In the genomic region with DNA sequence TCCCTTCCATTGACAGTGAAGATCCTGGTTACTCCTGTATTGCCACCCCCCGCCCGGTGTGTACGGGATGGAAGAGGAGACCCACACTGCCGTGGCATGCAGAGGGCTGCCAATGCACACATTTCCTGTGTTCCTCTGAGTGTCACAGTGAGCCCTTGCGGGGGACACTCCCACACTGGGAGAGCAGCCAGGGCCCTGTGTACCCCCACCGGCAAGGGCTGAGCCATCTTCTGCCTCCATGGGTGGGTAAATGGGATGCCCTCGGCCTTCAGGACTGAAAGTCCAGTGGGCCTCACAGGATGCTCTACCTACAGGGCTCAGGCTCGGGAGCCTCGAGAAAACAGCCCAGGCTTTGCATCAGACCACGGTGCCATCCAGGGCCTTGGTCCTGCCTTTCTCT, we compare ENCODE assay signal across 16 cellular contexts. TPM values are rescaled to one million over a fixed set of nuclear protein-coding genes. Genes with fewer than 3 reads are reported as not detected.
A peak's percentile ranks its signal among the peaks of the same experiment; 100 is the strongest.
DNase-seq lines count a peak whose midpoint lies in the region; ATAC-seq and TF ChIP-seq lines count a peak whose summit lies in the region.
"Had no signal": no experiment of that assay in that cellular context is flagged by ENCODE, and none has a peak within 500 bp of the region (broad histone marks: within the 10 kb centered on the region; RNA-seq: fewer than 3 reads in every experiment).

No MANE protein-coding gene starts in this region.

- BruUV-seq in mammary epithelial cell (replicated peaks; lab: Mats Ljungman, UMichigan), result no TSS peak

- no peak for TF ChIP-seq POLR2A in sigmoid colon (IDR thresholded peaks at IDR 0.05)

- POLR2A ChIA-PET in RWPE1 (lab: Yijun Ruan, JAX; ENCODE audit: low non-redundant PET), result no interaction called here
- POLR2A ChIA-PET in activated CD4-positive, alpha-beta memory T cell treated with anti-CD3 and anti-CD28 coated beads for 36 hours (lab: Charles Lee), result no interaction called here

- H2BK12ac ChIP-seq in neuronal stem cell (ENCODE audit: low read length), result no peak overlapping the region

- CTCF ChIA-PET in RWPE1 (lab: Yijun Ruan, JAX) (no interaction called here), mammary epithelial cell (lab: Charles Lee; ENCODE audit: low non-redundant PET) (no interaction called here)
- CTCF ChIA-PET in activated CD4-positive, alpha-beta memory T cell treated with anti-CD3 and anti-CD28 coated beads for 36 hours (lab: Charles Lee), result no interaction called here

- no peak overlapping the region for H3K4me3 Mint-ChIP-seq in activated CD4-positive, alpha-beta memory T cell treated with anti-CD3 and anti-CD28 coated beads for 36 hours
- H3K4me3 Mint-ChIP-seq: CD4-positive, alpha-beta memory T cell; HFFc6 had no signal

- intact Hi-C loops in mammary epithelial cell (cut with micrococcal nuclease), result loop anchor here (2.0 to 10.0 kb wide), 2 partner anchors 81 to 127 kb away; no protein-coding TSS in a partner anchor
- intact Hi-C loops in sigmoid colon (cut with DNase I), result no loop called here
- intact Hi-C loops in activated CD4-positive, alpha-beta memory T cell treated with anti-CD3 and anti-CD28 coated beads for 36 hours (cut with micrococcal nuclease), result no loop called here

- peak overlapping the region; percentile 85 for H3K27ac ChIP-seq in RWPE1
- H3K27ac ChIP-seq in mammary epithelial cell (ENCODE audit: insufficient read depth, low read depth, low read length), result peak overlapping the region; percentile 79
- no peak overlapping the region for H3K27ac ChIP-seq in neuronal stem cell (replicated peaks; ENCODE audit: low read length)
- no peak overlapping the region for H3K27ac ChIP-seq in sigmoid colon

- no peak overlapping the region for H2AFZ ChIP-seq in mammary epithelial cell (ENCODE audit: low read depth, low read length)
- no peak overlapping the region for H2AFZ ChIP-seq in neuronal stem cell (ENCODE audit: low read length)

- no peaks in the 10 kb centered on the region for H3K27me3 Mint-ChIP-seq in activated CD4-positive, alpha-beta memory T cell treated with anti-CD3 and anti-CD28 coated beads for 36 hours

- peaks cover 43% of the 10 kb centered on the region for H3K79me2 ChIP-seq in mammary epithelial cell (ENCODE audit: insufficient read depth, low read length)

- peak overlapping the region; percentile 31 for H3K18ac ChIP-seq in neuronal stem cell (ENCODE audit: low read length)

- H3K36me3 Mint-ChIP-seq in activated CD4-positive, alpha-beta memory T cell treated with anti-CD3 and anti-CD28 coated beads for 36 hours, result no peaks in the 10 kb centered on the region
- H3K36me3 Mint-ChIP-seq: CD4-positive, alpha-beta memory T cell had no signal

- H3K36me3 ChIP-seq in mammary epithelial cell (ENCODE audit: insufficient read depth, low read length) (peaks cover 6% of the 10 kb centered on the region), neuronal stem cell (replicated peaks in 1 of 2; ENCODE audit: control insufficient read depth in 2 of 2, insufficient read depth in 2 of 2, low read length in 2 of 2) (peaks cover 0 to 77% of the 10 kb centered on the region in 2 donors), sigmoid colon (no peaks in the 10 kb centered on the region)
- H3K36me3 ChIP-seq: HAP-1 had no signal

- no peak overlapping the region for H3K4ac ChIP-seq in neuronal stem cell (ENCODE audit: low read length)

- no peak overlapping the region for H3K4me2 ChIP-seq in mammary epithelial cell (ENCODE audit: insufficient read depth, low read depth, low read length)
- H3K4me2 ChIP-seq in neuronal stem cell (ENCODE audit: insufficient read depth, low read length, poor library complexity, severe bottlenecking), result no peak overlapping the region

- no peak overlapping the region for H2AK5ac ChIP-seq in neuronal stem cell (ENCODE audit: low read depth, low read length)

- no peak overlapping the region for H3K14ac ChIP-seq in neuronal stem cell (ENCODE audit: low read length)

- no peak overlapping the region for H4K8ac ChIP-seq in neuronal stem cell (ENCODE audit: low read depth, low read length)

- H3K27me3 ChIP-seq in mammary epithelial cell (ENCODE audit: insufficient read depth, low read length) (no peaks in the 10 kb centered on the region), neuronal stem cell (ENCODE audit: control insufficient read depth in 3 of 3, insufficient read depth in 3 of 3, low read depth in 1 of 3, low read length in 3 of 3) (no peaks in the 10 kb centered on the region), sigmoid colon (peaks cover 0 to 4% (median 0%) of the 10 kb centered on the region in 3 donors)

- H2BK5ac ChIP-seq in neuronal stem cell (ENCODE audit: low read length), result no peak overlapping the region

- no peak overlapping the region for H3K9ac ChIP-seq in mammary epithelial cell (ENCODE audit: insufficient read depth, low read length)
- no peak overlapping the region for H3K9ac ChIP-seq in neuronal stem cell (ENCODE audit: low read depth, low read length, poor library complexity)

- H3K4me1 Mint-ChIP-seq in activated CD4-positive, alpha-beta memory T cell treated with anti-CD3 and anti-CD28 coated beads for 36 hours (ENCODE audit: low read depth), result no peaks in the 10 kb centered on the region
- H3K4me1 Mint-ChIP-seq: CD4-positive, alpha-beta memory T cell had no signal

- H2BK15ac ChIP-seq in neuronal stem cell (ENCODE audit: low read length), result no peak overlapping the region

- no peak for DNase-seq in RWPE1 (ENCODE audit: low spot score)
- no peak for DNase-seq in mammary epithelial cell
- no peak for DNase-seq in neuronal stem cell (ENCODE audit: low spot score)
- DNase-seq in sigmoid colon, result no peak
- no peak for DNase-seq in activated CD4-positive, alpha-beta memory T cell treated with anti-CD3 and anti-CD28 coated beads for 36 hours
- DNase-seq: C1 segment of cervical spinal cord; Calu3; CD4-positive, alpha-beta memory T cell; COR-L47; DMS53; DMS79 treated with DMSO at 0.1 percent for 48 hours; GOT3; HFFc6 had no signal

- H4K91ac ChIP-seq in neuronal stem cell (ENCODE audit: low read depth, low read length, poor library complexity), result no peak overlapping the region

- WGBS in mammary epithelial cell (ENCODE audit: low coverage, missing lambda C conversion rate), result 37% methylated on average over 8 of the region's 10 CpGs
- WGBS in neuronal stem cell (ENCODE audit: extremely low coverage in 2 of 2, insufficient read length in 2 of 2, insufficient replicate concordance in 1 of 2), 2 donors, result no CpG with 5 or more reads among the region's 10 CpGs
- WGBS in sigmoid colon, 2 donors, result 83 to 84% methylated on average over 10 of the region's 10 CpGs

- no peak for TF ChIP-seq CTCF in RWPE1 (conservative IDR thresholded peaks at IDR 0.05; ENCODE audit: low read depth)
- no peak for TF ChIP-seq CTCF in mammary epithelial cell (conservative IDR thresholded peaks at IDR 0.05 in 1 of 2, IDR thresholded peaks at IDR 0.05 in 1 of 2; ENCODE audit: extremely low read depth in 1 of 2, insufficient read depth in 1 of 2, low read depth in 1 of 2, low read length in 2 of 2)
- no peak for TF ChIP-seq CTCF in sigmoid colon (IDR thresholded peaks at IDR 0.05)

- in situ Hi-C loops in mammary epithelial cell (cut with MboI; ENCODE audit: low sequenced_read_pairs in 2 of 2), result loop anchor here (10.0 to 25.0 kb wide), 2 partner anchors 471 to 474 kb away; no protein-coding TSS in a partner anchor

- H3K27ac Mint-ChIP-seq in activated CD4-positive, alpha-beta memory T cell treated with anti-CD3 and anti-CD28 coated beads for 36 hours, result no peak overlapping the region
- H3K27ac Mint-ChIP-seq: CD4-positive, alpha-beta memory T cell; HFFc6 had no signal

- H4K20me1 ChIP-seq in mammary epithelial cell (ENCODE audit: insufficient read depth, low read length), result no peaks in the 10 kb centered on the region

- H3K4me3 ChIP-seq in mammary epithelial cell (replicated peaks in 1 of 3; ENCODE audit: insufficient read depth in 1 of 3, low read depth in 2 of 3, low read length in 3 of 3) (no peak overlapping the region), neuronal stem cell (ENCODE audit: low read length in 2 of 2) (no peak overlapping the region), sigmoid colon (no peak overlapping the region)
- H3K4me3 ChIP-seq: HAP-1 had no signal

- dilution Hi-C loops in mammary epithelial cell (cut with HindIII; ENCODE audit: low sequenced_read_pairs), result loop anchor here (25.0 kb wide), 1 partner anchor 749 kb away; no protein-coding TSS in a partner anchor

- peaks cover 63% of the 10 kb centered on the region for H3K4me1 ChIP-seq in mammary epithelial cell (ENCODE audit: insufficient read depth, low read length)
- peaks cover 0 to 2% of the 10 kb centered on the region in 2 donors for H3K4me1 ChIP-seq in neuronal stem cell (ENCODE audit: control insufficient read depth in 2 of 2, insufficient read depth in 1 of 2, low read depth in 1 of 2, low read length in 2 of 2)
- no peaks in the 10 kb centered on the region for H3K4me1 ChIP-seq in sigmoid colon
- H3K4me1 ChIP-seq: HAP-1 had no signal

- H3K79me1 ChIP-seq in neuronal stem cell (ENCODE audit: low read depth, low read length), result no peaks in the 10 kb centered on the region

- peaks cover 3% of the 10 kb centered on the region for H3K9me3 Mint-ChIP-seq in activated CD4-positive, alpha-beta memory T cell treated with anti-CD3 and anti-CD28 coated beads for 36 hours

- TF ChIP-seq EP300 in sigmoid colon (IDR thresholded peaks at IDR 0.05), result no peak

- no peaks in the 10 kb centered on the region for H3K9me3 ChIP-seq in mammary epithelial cell (replicated peaks; ENCODE audit: insufficient read depth, low read length)
- no peaks in the 10 kb centered on the region for H3K9me3 ChIP-seq in neuronal stem cell (replicated peaks in 1 of 2; ENCODE audit: control insufficient read depth in 2 of 2, insufficient read depth in 1 of 2, low read depth in 1 of 2, low read length in 2 of 2)
- no peaks in the 10 kb centered on the region for H3K9me3 ChIP-seq in sigmoid colon
- H3K9me3 ChIP-seq: HAP-1 had no signal

- ATAC-seq in HG02840 (IDR thresholded peaks at IDR 0.05; ENCODE audit: low FRiP score, unreplicated experiment), result no peak

- H3K23ac ChIP-seq in neuronal stem cell (ENCODE audit: low read depth, low read length, poor library complexity), result no peak overlapping the region

- H2BK120ac ChIP-seq in neuronal stem cell (ENCODE audit: low read depth, low read length), result no peak overlapping the region

RNA-seq across cellular contexts. Expression of a gene that starts 18.1 kb away (rescaled TPM):
- 100 to 1,000 TPM in 1 of 2 donors, 10 to 100 TPM in 1; 29.8 to 200 TPM for total RNA-seq in mammary epithelial cell
- polyA plus RNA-seq in mammary epithelial cell, result 29.6 TPM
- 14.3 TPM for polyA minus RNA-seq in mammary epithelial cell
- polyA plus RNA-seq in neuronal stem cell (2013, experiment 1 of 2), result 2.6 TPM
- polyA plus RNA-seq in neuronal stem cell (2013, experiment 2 of 2), result 2.3 TPM
- not detected for total RNA-seq in sigmoid colon
- not detected for polyA plus RNA-seq in sigmoid colon
- total RNA-seq in activated CD4-positive, alpha-beta memory T cell treated with anti-CD3 and anti-CD28 coated beads for 36 hours, result not detected
- total RNA-seq: A673; Calu3; CD4-positive, alpha-beta memory T cell; HFFc6 had no signal
- polyA plus RNA-seq: CD4-positive, alpha-beta memory T cell had no signal

Comparison
In these comparisons a context has a peak if more than half of its experiments do, and no peak if none do; other contexts are left out.
1. H3K27ac ChIP-seq: peak in RWPE1 (single experiment) and mammary epithelial cell (single experiment); none in neuronal stem cell (single experiment) and sigmoid colon (0 of 4).
2. RNA of a gene that starts 18.1 kb away (total RNA-seq): 29.8 to 200 TPM in mammary epithelial cell; not detected in sigmoid colon and not detected in activated CD4-positive, alpha-beta memory T cell treated with anti-CD3 and anti-CD28 coated beads for 36 hours; every median in the first group is over 10 times any median in the second.